21 cellular contexts compared by ENCODE assay signal in genomic region chr11:12684354-12684753, GRCh38. TPM values are rescaled to one million over a fixed set of nuclear protein-coding genes. Genes with fewer than 3 reads are reported as not detected.
DNase-seq lines count a peak whose midpoint lies in the region; ATAC-seq, FAIRE-seq and TF ChIP-seq lines count a peak whose summit lies in the region.
"Had no signal": no experiment of that assay in that cellular context is flagged by ENCODE, and none has a peak within 500 bp of the region (broad histone marks: within the 10 kb centered on the region; RNA-seq: fewer than 3 reads in every experiment).

No MANE protein-coding gene starts in this region.

- peaks cover 3% of the 10 kb centered on the region; the same call in 2 of the 3 replicates for H3K36me3 Mint-ChIP-seq in GM23338 (ENCODE audit: low read depth)
- H3K36me3 Mint-ChIP-seq in astrocyte (ENCODE audit: low read depth, unreplicated experiment): peaks cover 7% of the 10 kb centered on the region
- H3K36me3 Mint-ChIP-seq: activated naive CD8-positive, alpha-beta T cell treated with anti-CD3 and anti-CD28 coated beads for 36 hours had no signal

- peak overlapping the region; percentile 28 for H3K4me3 Mint-ChIP-seq in GM23338
- no peak overlapping the region for H3K4me3 Mint-ChIP-seq in astrocyte (ENCODE audit: unreplicated experiment)
- H3K4me3 Mint-ChIP-seq: activated CD8-positive, alpha-beta T cell treated with anti-CD3 and anti-CD28 coated beads, Interleukin-2, amount 10 ng/mL, durations not matched to agents 7 days and 5 days; activated naive CD8-positive, alpha-beta T cell treated with anti-CD3 and anti-CD28 coated beads for 36 hours; activated T-cell treated with anti-CD3 and anti-CD28 coated beads, Interleukin-2, amount 50 U/mL, for 72 hours; dendritic cell treated with granulocyte-macrophage colony-stimulating factor and Interleukin-4, amounts not matched to agents 40 ng/mL and 50 ng/mL, for 4 days; naive B cell had no signal

- DNase-seq in GM23338 (ENCODE audit: low spot score) (peak; percentile 63), astrocyte (ENCODE audit: low read depth) (no peak), left lobe of liver (ENCODE audit: low spot score) (no peak), pons (ENCODE audit: low spot score) (no peak), EL (no peak), LoVo (ENCODE audit: low spot score) (no peak)
- DNase-seq: activated CD4-positive, CD25-positive, alpha-beta regulatory T cell; activated CD8-positive, alpha-beta T cell treated with anti-CD3 and anti-CD28 coated beads, Interleukin-2, amount 10 ng/mL, durations not matched to agents 7 days and 5 days; activated naive CD8-positive, alpha-beta T cell treated with anti-CD3 and anti-CD28 coated beads for 36 hours; activated T-cell treated with anti-CD3 and anti-CD28 coated beads, Interleukin-2, amount 50 U/mL, for 72 hours; body of pancreas; Kasumi-1; naive B cell; NCI-H1105; NCI-H2107 had no signal

- H3K36me3 ChIP-seq in GM23338 (ENCODE audit: insufficient read depth): no peaks in the 10 kb centered on the region
- H3K36me3 ChIP-seq in astrocyte (ENCODE audit: insufficient read depth, low read length): peaks cover 2% of the 10 kb centered on the region
- H3K36me3 ChIP-seq in skeletal muscle satellite cell (ENCODE audit: insufficient read depth, low read length): peaks cover 15% of the 10 kb centered on the region
- H3K36me3 ChIP-seq: gastroesophageal sphincter, prostate gland had no signal

- no peak overlapping the region for H3K27ac Mint-ChIP-seq in GM23338
- H3K27ac Mint-ChIP-seq in astrocyte (ENCODE audit: unreplicated experiment): no peak overlapping the region
- H3K27ac Mint-ChIP-seq: activated CD8-positive, alpha-beta T cell treated with anti-CD3 and anti-CD28 coated beads, Interleukin-2, amount 10 ng/mL, durations not matched to agents 7 days and 5 days; activated naive CD8-positive, alpha-beta T cell treated with anti-CD3 and anti-CD28 coated beads for 36 hours; activated T-cell treated with anti-CD3 and anti-CD28 coated beads, Interleukin-2, amount 50 U/mL, for 72 hours; dendritic cell treated with granulocyte-macrophage colony-stimulating factor and Interleukin-4, amounts not matched to agents 40 ng/mL and 50 ng/mL, for 4 days; naive B cell had no signal

- H2AFZ ChIP-seq in GM23338: no peak overlapping the region
- no peak overlapping the region for H2AFZ ChIP-seq in astrocyte (ENCODE audit: low read depth, low read length)

- H4K20me1 ChIP-seq in GM23338 (replicated peaks; ENCODE audit: insufficient read depth) (peaks cover 74% of the 10 kb centered on the region), astrocyte (ENCODE audit: insufficient read depth, low read length) (peaks cover 81% of the 10 kb centered on the region)

- H3K79me2 ChIP-seq in GM23338 (replicated peaks; ENCODE audit: insufficient read depth): peaks cover 88% of the 10 kb centered on the region
- peaks cover 100% of the 10 kb centered on the region for H3K79me2 ChIP-seq in astrocyte (ENCODE audit: insufficient read depth, low read length)

- H3K9me3 Mint-ChIP-seq in GM23338: no peaks in the 10 kb centered on the region; the same call in 2 of the 3 replicates
- no peaks in the 10 kb centered on the region for H3K9me3 Mint-ChIP-seq in astrocyte (ENCODE audit: unreplicated experiment)
- H3K9me3 Mint-ChIP-seq: activated naive CD8-positive, alpha-beta T cell treated with anti-CD3 and anti-CD28 coated beads for 36 hours; activated T-cell treated with anti-CD3 and anti-CD28 coated beads, Interleukin-2, amount 50 U/mL, for 72 hours; dendritic cell treated with granulocyte-macrophage colony-stimulating factor and Interleukin-4, amounts not matched to agents 40 ng/mL and 50 ng/mL, for 4 days had no signal

- H3K27me3 ChIP-seq in GM23338 (ENCODE audit: insufficient read depth): peaks cover 37% of the 10 kb centered on the region
- H3K27me3 ChIP-seq in astrocyte (ENCODE audit: insufficient read depth, low read length): no peaks in the 10 kb centered on the region
- no peaks in the 10 kb centered on the region for H3K27me3 ChIP-seq in skeletal muscle satellite cell (ENCODE audit: control insufficient read depth, insufficient read depth, low read length)
- H3K27me3 ChIP-seq: body of pancreas, gastroesophageal sphincter, SJSA1 had no signal

- no peaks in the 10 kb centered on the region for H3K9me2 ChIP-seq in GM23338 (ENCODE audit: insufficient read depth)

- H3K4me2 ChIP-seq in GM23338: peak overlapping the region; percentile 53
- H3K4me2 ChIP-seq in astrocyte (ENCODE audit: low read length): peak overlapping the region; percentile 15
- H3K4me2 ChIP-seq in skeletal muscle satellite cell (ENCODE audit: low read length): peak overlapping the region; percentile 74

- H3K4me3 ChIP-seq in GM23338 (peak overlapping the region; percentile 20; the same call in 1 of the 2 replicates), astrocyte (ENCODE audit: insufficient read depth, low read depth, low read length) (no peak overlapping the region), skeletal muscle satellite cell (ENCODE audit: low read length) (peak overlapping the region; percentile 39)
- H3K4me3 ChIP-seq: body of pancreas, gastroesophageal sphincter, prostate gland, SJSA1 had no signal

- H3K4me1 ChIP-seq in GM23338 (ENCODE audit: insufficient read depth) (peaks cover 91% of the 10 kb centered on the region), astrocyte (ENCODE audit: insufficient read depth, low read length) (peaks cover 70% of the 10 kb centered on the region), skeletal muscle satellite cell (ENCODE audit: control insufficient read depth, insufficient read depth, low read length) (peaks cover 92% of the 10 kb centered on the region)
- H3K4me1 ChIP-seq: prostate gland had no signal

- H3K27me3 Mint-ChIP-seq in GM23338 (ENCODE audit: insufficient read depth, low read depth, poor library complexity) (peaks cover 17% of the 10 kb centered on the region), astrocyte (ENCODE audit: low read depth, unreplicated experiment) (no peaks in the 10 kb centered on the region)

- FAIRE-seq in astrocyte (lab: Jason Lieb, UNC): no peak

- ATAC-seq in GM23338: no peak; the same call in 2 of the 3 replicates
- peak; percentile 37 for ATAC-seq in left lobe of liver
- ATAC-seq in GM21526 (IDR thresholded peaks at IDR 0.05; ENCODE audit: low FRiP score, unreplicated experiment): no peak
- ATAC-seq: activated CD8-positive, alpha-beta T cell treated with anti-CD3 and anti-CD28 coated beads, Interleukin-2, amount 10 ng/mL, durations not matched to agents 7 days and 5 days; activated T-cell treated with anti-CD3 and anti-CD28 coated beads, Interleukin-2, amount 50 U/mL, for 72 hours; body of pancreas; gastroesophageal sphincter had no signal

- H3K9me3 ChIP-seq in astrocyte (ENCODE audit: insufficient read depth, low read depth, low read length): no peaks in the 10 kb centered on the region
- no peaks in the 10 kb centered on the region for H3K9me3 ChIP-seq in skeletal muscle satellite cell (replicated peaks; ENCODE audit: low read length)
- H3K9me3 ChIP-seq: body of pancreas, gastroesophageal sphincter, prostate gland, SJSA1 had no signal

- H3F3A ChIP-seq in GM23338 (replicated peaks; ENCODE audit: low read depth): no peaks in the 10 kb centered on the region

- no peak for TF ChIP-seq CTCF in GM23338 (conservative IDR thresholded peaks at IDR 0.05; ENCODE audit: low read depth in 2 of 2)
- TF ChIP-seq CTCF in astrocyte (IDR thresholded peaks at IDR 0.05; ENCODE audit: insufficient read depth, low read depth, low read length): no peak

- H3K4me1 Mint-ChIP-seq in GM23338: peaks cover 94% of the 10 kb centered on the region
- H3K4me1 Mint-ChIP-seq in astrocyte (ENCODE audit: low read depth, unreplicated experiment): peaks cover 87% of the 10 kb centered on the region

- H3K27ac ChIP-seq in GM23338 (ENCODE audit: low read depth) (no peak overlapping the region), astrocyte (ENCODE audit: low read depth, low read length) (peak overlapping the region; percentile 74)
- H3K27ac ChIP-seq: gastroesophageal sphincter, prostate gland had no signal

- H3K9ac ChIP-seq in astrocyte (ENCODE audit: low read length) (no peak overlapping the region), skeletal muscle satellite cell (ENCODE audit: low read depth, low read length) (peak overlapping the region; percentile 74)

TF ChIP-seq in GM23338, 12 proteins besides CTCF, POLR2A, EP300 and RAD21 (continues in another document):
- TF ChIP-seq JUNB (IDR thresholded peaks at IDR 0.05; ENCODE audit: unreplicated experiment): no peak
- no peak for TF ChIP-seq REST (IDR thresholded peaks at IDR 0.05; ENCODE audit: unreplicated experiment)
- no peak for TF ChIP-seq EZH2 (IDR thresholded peaks at IDR 0.05; ENCODE audit: low read depth, unreplicated experiment)

RNA-seq across cellular contexts. Expression of gene TEAD1, which starts 10.1 kb away (rescaled TPM):
- total RNA-seq in GM23338 (2014; rRNA removed; shearing (Covaris generic)): 102 and 103 TPM in 2 replicates
- polyA plus RNA-seq in GM23338 (2016; fragmentation: Nextera tagmentation; extraction: Ambion mirVana): 24.5 and 28.4 TPM in 2 replicates
- total RNA-seq in astrocyte: 141 and 149 TPM in 2 replicates
- total RNA-seq in left lobe of liver: 29.6 TPM
- total RNA-seq in skeletal muscle satellite cell (2012; rRNA removed): 67.2 and 70.3 TPM in 2 replicates

Comparison
In these comparisons a context has a peak if more than half of its experiments do, and no peak if none do; other contexts are left out.
1. H3K4me2 ChIP-seq: peak in every context shown above with its lines; median percentile 74 in skeletal muscle satellite cell; 53 in GM23338; 15 in astrocyte.